ENCODE assay signal across 23 cellular contexts in genomic region chr16:16116841-16117240, GRCh38.
"Had no signal": no experiment of that assay in that cellular context is flagged by ENCODE, and none has a peak within 500 bp of the region (broad histone marks: within the 10 kb centered on the region; RNA-seq: fewer than 3 reads in every experiment).

No MANE protein-coding gene starts in this region.

- H3K9ac ChIP-seq: KMS-11, SK-N-SH had no signal

- H3K27me3 Mint-ChIP-seq: IgD-negative memory B cell had no signal

- ATAC-seq: HepG2 had no signal

- DNase-seq: Kasumi-1, MM.1S, NCI-H1092 treated with DMSO at 0.1 percent for 48 hours, NCI-H1436, NCI-H187, NCI-H2029, NCI-H2081 treated with DMSO at 0.1 percent for 48 hours, NCI-H2171, NCI-H226, NCI-H446, NCI-H510A, NCI-H524 treated with DMSO at 0.1 percent for 48 hours, NCI-H69, NCI-H774, SHP77, SK-N-SH, SW 1271 had no signal

- H3K27ac Mint-ChIP-seq: IgD-negative memory B cell had no signal

- H3K4me1 Mint-ChIP-seq: IgD-negative memory B cell had no signal

- H3K27ac ChIP-seq: KMS-11, RWPE1 had no signal

- H3K9me3 ChIP-seq: SK-N-SH had no signal

- FAIRE-seq: HepG2, K562, RCC 7860 had no signal

- H3K4me3 Mint-ChIP-seq: IgD-negative memory B cell had no signal

- H3K4me2 ChIP-seq: KMS-11, SK-N-SH had no signal

- H3K4me3 ChIP-seq: K562 had no signal
